In the genomic region with DNA sequence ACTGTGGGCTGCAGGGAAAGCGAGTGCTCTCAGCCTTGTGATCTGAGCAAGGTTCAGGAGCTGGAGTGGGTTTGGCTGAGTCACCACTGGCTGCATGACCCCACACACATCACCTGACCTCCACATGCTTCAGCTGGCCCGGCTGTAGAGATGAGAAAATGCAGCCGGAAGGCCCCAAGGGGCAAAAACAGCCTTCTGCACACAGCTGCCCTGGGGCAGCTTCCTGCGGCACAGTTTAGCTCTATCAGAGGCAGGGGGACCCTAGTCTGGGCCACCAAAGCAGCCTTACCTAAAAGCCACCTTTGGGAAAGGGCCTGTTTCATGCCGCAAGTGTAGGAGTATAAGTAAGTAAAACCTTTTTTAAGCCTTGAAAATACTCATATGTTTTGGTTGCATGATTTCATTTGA, we compare ENCODE assay signal across 8 cellular contexts.
A peak's percentile ranks its signal among the peaks of the same experiment; 100 is the strongest.
DNase-seq lines count a peak whose midpoint lies in the region; ATAC-seq, FAIRE-seq and TF ChIP-seq lines count a peak whose summit lies in the region.

No MANE protein-coding gene starts in this region.

- H3K4me2 ChIP-seq in trophoblast cell (ENCODE audit: low read length) = peak overlapping the region; percentile 44

- no peak overlapping the region for H2AK5ac ChIP-seq in trophoblast cell (ENCODE audit: low read length)

- H3K79me1 ChIP-seq in trophoblast cell (ENCODE audit: low read length) = peaks cover 11% of the 10 kb centered on the region

- peak overlapping the region; percentile 88 for H3K27ac ChIP-seq in trophoblast cell (ENCODE audit: low read depth, low read length)

- H4K8ac ChIP-seq in trophoblast cell (ENCODE audit: low read depth, low read length) = no peak overlapping the region

- H3K9me3 ChIP-seq in trophoblast cell (ENCODE audit: insufficient read depth, low read depth, low read length) = peaks cover 9% of the 10 kb centered on the region

- no peak overlapping the region for H3K18ac ChIP-seq in trophoblast cell (ENCODE audit: low read length)

- DNase-seq in GM12891 (ENCODE audit: insufficient read length, low spot score) = no peak
- peak; percentile 17 for DNase-seq in HuH-7 (ENCODE audit: low spot score)
- DNase-seq in epidermal melanocyte (ENCODE audit: insufficient read length, low spot score) = peak; percentile 51
- peak; percentile 28 to 32 for DNase-seq in trophoblast cell
- no peak for DNase-seq in NCI-H748 treated with DMSO at 0.1 percent for 48 hours (lab: John Stamatoyannopoulos, UW)
- no peak for DNase-seq in KBM-7
- DNase-seq in SW 1271 (lab: John Stamatoyannopoulos, UW) = no peak

- peak overlapping the region; percentile 83 for H2BK120ac ChIP-seq in trophoblast cell (ENCODE audit: insufficient read depth, low read length, poor library complexity)

- peaks cover 8 to 14% of the 10 kb centered on the region in 2 experiments for H3K4me1 ChIP-seq in trophoblast cell (ENCODE audit: control insufficient read depth in 1 of 2, insufficient read depth in 2 of 2, low read length in 2 of 2)

- no peaks in the 10 kb centered on the region for H3K27me3 ChIP-seq in trophoblast cell (ENCODE audit: insufficient read depth, low read length)

- no peak overlapping the region for H2BK5ac ChIP-seq in trophoblast cell (ENCODE audit: low read depth, low read length, poor library complexity)

- no peak overlapping the region for H4K12ac ChIP-seq in trophoblast cell (ENCODE audit: low read depth, low read length)

- no peak overlapping the region for H3K23ac ChIP-seq in trophoblast cell (ENCODE audit: low read length)

- no peak overlapping the region for H3K14ac ChIP-seq in trophoblast cell (ENCODE audit: low read length)

- H3K4me3 ChIP-seq in trophoblast cell (ENCODE audit: low read depth, low read length) = no peak overlapping the region

- peak; percentile 89 for ATAC-seq in GM21717 (IDR thresholded peaks at IDR 0.05; ENCODE audit: unreplicated experiment)

- H3K36me3 ChIP-seq in trophoblast cell (ENCODE audit: control insufficient read depth in 1 of 2, insufficient read depth in 2 of 2, low read length in 2 of 2) = no peaks in the 10 kb centered on the region

- TF ChIP-seq POLR2A in GM12891 (IDR thresholded peaks at IDR 0.05; ENCODE audit: low read depth, low read length) = no peak

- FAIRE-seq in GM12891 (lab: Jason Lieb, UNC) = peak; percentile 79

- no peak overlapping the region for H2AFZ ChIP-seq in trophoblast cell (ENCODE audit: insufficient read depth, low read length, poor library complexity)

- H3K4ac ChIP-seq in trophoblast cell (ENCODE audit: low read depth, low read length) = no peak overlapping the region

- WGBS in trophoblast cell (ENCODE audit: extremely low coverage, insufficient coverage, insufficient read length) = no CpG with 5 or more reads among the region's 5 CpGs

- H3K9ac ChIP-seq in trophoblast cell (ENCODE audit: low read length) = no peak overlapping the region

- H2BK12ac ChIP-seq in trophoblast cell (ENCODE audit: low read length) = peak overlapping the region; percentile 85

- no peak overlapping the region for H4K91ac ChIP-seq in trophoblast cell (ENCODE audit: low read depth, low read length)

- in situ Hi-C loops in KBM-7 (cut with MboI; ENCODE audit: low pct_unique_long_range_greater_than_20kb, low sequenced_read_pairs) = no loop called here

- no peaks in the 10 kb centered on the region for H3K79me2 ChIP-seq in trophoblast cell (ENCODE audit: control insufficient read depth, insufficient read depth, low read length, poor library complexity)

TF ChIP-seq in GM12891, 5 proteins besides CTCF, POLR2A, EP300 and RAD21:
- TF ChIP-seq POU2F2 (IDR thresholded peaks at IDR 0.05; ENCODE audit: low read depth, low read length) (peak; percentile 69; the same call in 1 of the 2 replicates), PAX5 (IDR thresholded peaks at IDR 0.05; ENCODE audit: insufficient read depth, low read length, severe bottlenecking) (no peak), SPI1 (IDR thresholded peaks at IDR 0.05; ENCODE audit: low read depth, low read length) (no peak), TAF1 (IDR thresholded peaks at IDR 0.05; ENCODE audit: low read depth, low read length) (no peak), POLR2AphosphoS5 (IDR thresholded peaks at IDR 0.05; ENCODE audit: low read depth, low read length) (no peak)

Comparison
In these comparisons a context has a peak if more than half of its experiments do, and no peak if none do; other contexts are left out.
1. DNase-seq: peak in HuH-7 (single experiment), epidermal melanocyte (single experiment) and trophoblast cell (2 of 2); none in GM12891 (single experiment), NCI-H748 treated with DMSO at 0.1 percent for 48 hours (single experiment), KBM-7 (single experiment) and SW 1271 (0 of 2).